Comparison of ENCODE assay signal across 27 cellular contexts in genomic region chr10:124206616-124207015, GRCh38.
"Had no signal": no experiment of that assay in that cellular context is flagged by ENCODE, and none has a peak within 500 bp of the region (broad histone marks: within the 10 kb centered on the region; RNA-seq: fewer than 3 reads in every experiment).

No MANE protein-coding gene starts in this region.

- ATAC-seq: activated T-cell treated with anti-CD3 and anti-CD28 coated beads, Interleukin-2, amount 50 U/mL, for 72 hours; Panc1; Right ventricle myocardium inferior; T-cell had no signal

- H3K4me2 ChIP-seq: KMS-11 had no signal

- H3K27ac ChIP-seq: brain microvascular endothelial cell, cardiac muscle cell, KMS-11, SK-N-MC had no signal

- H3K36me3 ChIP-seq: brain microvascular endothelial cell, cardiac muscle cell had no signal

- H3K9ac ChIP-seq: KMS-11 had no signal

- H3K4me3 ChIP-seq: cardiac muscle cell, SK-N-MC had no signal

- H3K27me3 ChIP-seq: brain microvascular endothelial cell, cardiac muscle cell had no signal

- DNase-seq: activated CD4-positive, alpha-beta memory T cell treated with anti-CD3 and anti-CD28 coated beads for 36 hours; activated CD4-positive, alpha-beta T cell treated with anti-CD3 and anti-CD28 coated beads, Interleukin-2, amount 10 ng/mL, durations not matched to agents 7 days and 5 days; activated CD4-positive, CD25-positive, alpha-beta regulatory T cell; activated CD8-positive, alpha-beta memory T cell treated with anti-CD3 and anti-CD28 coated beads, Interleukin-2, amount 50 U/mL, for 4 hours; activated gamma-delta T cell treated with Interleukin-2 at 50 U/mL for 16 hours; activated naive CD4-positive, alpha-beta T cell treated with anti-CD3 and anti-CD28 coated beads, Interleukin-2, amount 10 ng/mL, durations not matched to agents 7 days and 5 days; activated naive CD8-positive, alpha-beta T cell treated with anti-CD3 and anti-CD28 coated beads for 36 hours; activated T-cell treated with anti-CD3 and anti-CD28 coated beads, Interleukin-2, amount 50 U/mL, for 72 hours; brain microvascular endothelial cell; MV-4-11; NCI-H1105; NCI-H1436 treated with DMSO at 0.1 percent for 48 hours; NCI-H187; NCI-H2081; NCI-H2227 treated with DMSO at 0.1 percent for 48 hours; NCI-H69; NK-92 treated with Interleukin-12 subunit alpha and Interleukin-12 subunit beta, amount 100 ng/mL, for 24 hours; OCI-M1; RPMI8226; T-cell; T-helper 2 cell; T1000 had no signal
